Comparison of ENCODE assay signal across 31 cellular contexts in the genomic region with DNA sequence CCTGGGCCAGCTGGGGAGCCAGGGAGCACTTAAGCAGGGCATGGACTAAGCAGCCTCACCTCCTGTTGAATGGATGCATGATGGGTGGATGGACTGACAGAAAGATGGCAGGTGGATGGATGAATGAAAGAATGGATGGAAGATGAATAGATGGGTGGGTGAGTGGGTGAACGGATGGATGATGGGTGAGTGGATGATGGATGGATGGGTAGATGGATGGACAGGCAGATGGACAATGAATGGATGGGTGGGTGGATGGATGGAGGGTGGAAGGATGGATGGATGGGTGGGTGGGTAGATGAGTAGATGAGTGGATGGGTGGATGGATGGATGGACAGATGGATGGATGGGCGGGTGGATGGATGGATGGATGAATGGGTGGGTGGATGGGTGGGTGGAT. TPM values are rescaled to one million over a fixed set of nuclear protein-coding genes. Genes with fewer than 3 reads are reported as not detected.
"Had no signal": no experiment of that assay in that cellular context is flagged by ENCODE, and none has a peak within 500 bp of the region (broad histone marks: within the 10 kb centered on the region; RNA-seq: fewer than 3 reads in every experiment).

No MANE protein-coding gene starts in this region.

- H3K36me3 Mint-ChIP-seq: stimulated activated effector memory CD8-positive, alpha-beta T cell treated with anti-CD3 and anti-CD28 coated beads, Interleukin-12 subunit alpha, Interleukin-12 subunit beta, amount 100 ng/mL, for 72 hours had no signal

- H3K27ac Mint-ChIP-seq: dendritic cell treated with granulocyte-macrophage colony-stimulating factor and Interleukin-4, amounts not matched to agents 40 ng/mL and 50 ng/mL, for 4 days; endodermal cell; mesothelial cell of epicardium; naive thymus-derived CD4-positive, alpha-beta T cell; nephron; stimulated activated effector memory CD8-positive, alpha-beta T cell treated with anti-CD3 and anti-CD28 coated beads, Interleukin-12 subunit alpha, Interleukin-12 subunit beta, amount 100 ng/mL, for 72 hours; type B pancreatic cell had no signal

- H3K4me3 Mint-ChIP-seq: dendritic cell treated with granulocyte-macrophage colony-stimulating factor and Interleukin-4, amounts not matched to agents 40 ng/mL and 50 ng/mL, for 4 days; endodermal cell; mesothelial cell of epicardium; naive thymus-derived CD4-positive, alpha-beta T cell; nephron; stimulated activated effector memory CD8-positive, alpha-beta T cell treated with anti-CD3 and anti-CD28 coated beads, Interleukin-12 subunit alpha, Interleukin-12 subunit beta, amount 100 ng/mL, for 72 hours; type B pancreatic cell had no signal

- H3K27me3 ChIP-seq: colonic mucosa, foreskin keratinocyte, heart left ventricle, hepatocyte, ovary, thyroid gland had no signal

- H3K9me3 Mint-ChIP-seq: endodermal cell, mesothelial cell of epicardium, nephron, type B pancreatic cell had no signal

- FAIRE-seq: endothelial cell of umbilical vein, islet of Langerhans had no signal

- H3K27ac ChIP-seq: colonic mucosa, esophagus muscularis mucosa, foreskin keratinocyte, gastroesophageal sphincter, heart left ventricle, hepatocyte, left lung, ovary, stomach, thyroid gland had no signal

- H3K4me1 Mint-ChIP-seq: endodermal cell; mesothelial cell of epicardium; stimulated activated effector memory CD8-positive, alpha-beta T cell treated with anti-CD3 and anti-CD28 coated beads, Interleukin-12 subunit alpha, Interleukin-12 subunit beta, amount 100 ng/mL, for 72 hours had no signal

- H3K9me3 ChIP-seq: colonic mucosa, esophagus muscularis mucosa, gastroesophageal sphincter, heart left ventricle, left lung, mucosa of descending colon, ovary, stomach, thyroid gland had no signal

- H3K27me3 Mint-ChIP-seq: type B pancreatic cell had no signal

- DNase-seq: colonic mucosa; effector CD8-positive, alpha-beta T cell; endodermal cell; foreskin keratinocyte; heart left ventricle; left lung; mesenchymal stem cell; mucosa of descending colon; naive thymus-derived CD4-positive, alpha-beta T cell; occipital lobe; ovary; stimulated activated CD4-positive, alpha-beta T cell treated with anti-CD3 and anti-CD28 coated beads, Interleukin-2, amount 100 ng/mL, for 24 hours; stimulated activated CD4-positive, alpha-beta T cell treated with anti-CD3 and anti-CD28 coated beads, Interleukin-4, amount 100 ng/mL, for 24 hours; stimulated activated naive CD4-positive, alpha-beta T cell treated with Interleukin-2 at 50 U/mL for 16 hours; stomach; thyroid gland had no signal

- ATAC-seq: foreskin keratinocyte; left cardiac atrium; left lung; mucosa of descending colon; naive thymus-derived CD4-positive, alpha-beta T cell; sciatic nerve; stimulated activated effector memory CD8-positive, alpha-beta T cell treated with anti-CD3 and anti-CD28 coated beads, Interleukin-12 subunit alpha, Interleukin-12 subunit beta, amount 100 ng/mL, for 72 hours had no signal

- H3K4me3 ChIP-seq: colonic mucosa, esophagus muscularis mucosa, gastroesophageal sphincter, heart left ventricle, hepatocyte, left lung, mucosa of descending colon, ovary, smooth muscle cell, stomach, thyroid gland had no signal

- H3K36me3 ChIP-seq: colonic mucosa, left lung, ovary, thyroid gland had no signal

- H3K4me2 ChIP-seq: hepatocyte, smooth muscle cell had no signal

- H2AFZ ChIP-seq: hepatocyte had no signal

- H3K4me1 ChIP-seq: colonic mucosa, foreskin keratinocyte, heart left ventricle, thyroid gland had no signal

- H3K79me2 ChIP-seq: hepatocyte had no signal

RNA-seq across cellular contexts. Expression of gene SHC2, which starts 18.7 kb away (rescaled TPM):
- polyA plus RNA-seq: naive thymus-derived CD4-positive, alpha-beta T cell had no signal

RNA-seq across cellular contexts. Expression of gene C2CD4C, which starts 33.1 kb away (rescaled TPM):
- total RNA-seq: kidney epithelial cell; naive thymus-derived CD4-positive, alpha-beta T cell had no signal
- polyA plus RNA-seq: fibroblast of lung; naive thymus-derived CD4-positive, alpha-beta T cell had no signal

RNA-seq across cellular contexts. Expression of gene MADCAM1, which starts 54.2 kb away (rescaled TPM):
- total RNA-seq: smooth muscle cell had no signal
- polyA plus RNA-seq: fibroblast of lung, smooth muscle cell had no signal
